1 cellular context compared by ENCODE assay signal in the genomic region with DNA sequence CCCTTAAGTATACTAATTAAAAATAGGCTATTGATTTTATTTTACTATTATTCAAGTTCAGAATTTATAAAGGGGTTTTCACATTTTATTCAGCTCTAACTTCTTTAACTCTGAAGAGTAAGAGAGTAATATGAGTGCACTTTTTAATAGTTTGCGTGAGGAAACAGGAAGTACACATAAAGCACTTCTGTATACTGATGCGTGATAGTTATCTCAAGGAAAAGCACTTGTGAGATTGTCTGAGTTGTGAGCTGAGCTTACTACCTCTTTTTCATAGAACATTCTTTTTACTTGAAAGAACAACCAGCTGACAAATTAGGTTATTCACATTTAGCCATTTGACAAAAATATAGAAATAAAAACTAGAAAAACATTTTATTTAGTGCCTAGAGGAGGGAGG.
TF ChIP-seq lines count a peak whose summit lies in the region.

No MANE protein-coding gene starts in this region.

TF ChIP-seq in K562, 482 proteins besides CTCF, POLR2A, EP300 and RAD21:
- TF ChIP-seq RBM17 (IDR thresholded peaks at IDR 0.05; ENCODE audit: borderline replicate concordance, low read depth, low read length) (no peak), CXXC5 (CRISPR knock-in tag; IDR thresholded peaks at IDR 0.05) (peak; percentile 48; the same call in 1 of the 2 replicates)
